In genomic region chr11:8911040-8911823, GRCh38 we compare ENCODE assay signal across 8 cellular contexts. TPM values are rescaled to one million over a fixed set of nuclear protein-coding genes. Genes with fewer than 3 reads are reported as not detected.
DNase-seq lines count a peak whose midpoint lies in the region; ATAC-seq and TF ChIP-seq lines count a peak whose summit lies in the region.

Gene AKIP1, plus strand, starts transcription at chr11:8911189. Its CDS starts 261 bp downstream, at chr11:8911450.

- peak within 1 kb of the TSS; percentile 80 for H3K4me3 ChIP-seq in astrocyte of the cerebellum (ENCODE audit: low read depth, low read length)
- H3K4me3 ChIP-seq in rectal smooth muscle tissue (ENCODE audit: low read length), result peak within 1 kb of the TSS; percentile 71
- H3K4me3 ChIP-seq in vagina, result peak within 1 kb of the TSS; percentile 80 to 95

- in situ Hi-C loops in astrocyte of the cerebellum (cut with HindIII; ENCODE audit: low sequenced_read_pairs), result no loop called here

- TF ChIP-seq POLR2A in vagina (IDR thresholded peaks at IDR 0.05), result peak in 1 of 2 donors; percentile 54

- H3K27ac ChIP-seq in rectal smooth muscle tissue (ENCODE audit: low read depth, low read length), result peak within 1 kb of the TSS; percentile 86
- peak within 1 kb of the TSS; percentile 90 for H3K27ac ChIP-seq in vagina

- H3K36me3 ChIP-seq in rectal smooth muscle tissue (ENCODE audit: control insufficient read depth, insufficient read depth, low read length) (no peaks in the 10 kb centered on the region), vagina (no peaks in the 10 kb centered on the region)

- H3K4me1 ChIP-seq in rectal smooth muscle tissue (ENCODE audit: control insufficient read depth, insufficient read depth, low read length) (peaks cover 6% of the 10 kb centered on the region), vagina (peaks cover 50% of the 10 kb centered on the region)

- peak; percentile 88 for DNase-seq in NCI-H2029 treated with DMSO at 0.1 percent for 48 hours (lab: John Stamatoyannopoulos, UW)
- DNase-seq in T-helper 9 cell, result peak; percentile 70
- peak; percentile 88 for DNase-seq in astrocyte of the cerebellum (ENCODE audit: low read depth)
- DNase-seq in hepatic stellate cell (ENCODE audit: low spot score), result peak; percentile 96
- DNase-seq in vagina (ENCODE audit: extremely low spot score in 2 of 2), result peak in 1 of 2 donors; percentile 93

- TF ChIP-seq CTCF in astrocyte of the cerebellum (IDR thresholded peaks at IDR 0.05; ENCODE audit: low read depth, low read length, missing control alignments) (no peak), vagina (IDR thresholded peaks at IDR 0.05) (no peak)

- intact Hi-C loops in vagina (cut with DNase I), result no loop called here

- no peaks in the 10 kb centered on the region for H3K27me3 ChIP-seq in rectal smooth muscle tissue (ENCODE audit: control insufficient read depth, insufficient read depth, low read length)
- H3K27me3 ChIP-seq in vagina, result no peaks in the 10 kb centered on the region

- H3K9ac ChIP-seq in rectal smooth muscle tissue (ENCODE audit: low read length), result peak within 1 kb of the TSS; percentile 46

- H3K9me3 ChIP-seq in vagina, result no peaks in the 10 kb centered on the region

- ATAC-seq in GM18499 (IDR thresholded peaks at IDR 0.05; ENCODE audit: insufficient read depth, unreplicated experiment) (peak; percentile 58), HG02943 (IDR thresholded peaks at IDR 0.05; ENCODE audit: low read depth, unreplicated experiment) (peak; percentile 61)

RNA-seq across cellular contexts. Expression of gene AKIP1, which starts in this region (rescaled TPM):
- total RNA-seq in vagina, result 16.7 TPM
